In genomic region chr2:74588664-74589063, GRCh38 we compare ENCODE assay signal across 13 cellular contexts. TPM values are rescaled to one million over a fixed set of nuclear protein-coding genes. Genes with fewer than 3 reads are reported as not detected.
DNase-seq lines count a peak whose midpoint lies in the region; ATAC-seq, FAIRE-seq and TF ChIP-seq lines count a peak whose summit lies in the region.
"Had no signal": no experiment of that assay in that cellular context is flagged by ENCODE, and none has a peak within 500 bp of the region (broad histone marks: within the 10 kb centered on the region; RNA-seq: fewer than 3 reads in every experiment).

No MANE protein-coding gene starts in this region.

- TF ChIP-seq POLR2A in HepG2 (IDR thresholded peaks at IDR 0.05; ENCODE audit: insufficient read depth in 1 of 2, low read depth in 2 of 2, low read length in 2 of 2) (no peak), right lobe of liver (IDR thresholded peaks at IDR 0.05) (no peak)

- H2BK5ac ChIP-seq in mesenchymal stem cell (ENCODE audit: low read depth, low read length, poor library complexity, severe bottlenecking), result no peak overlapping the region

- H3K27me3 ChIP-seq in HepG2 (ENCODE audit: control insufficient read depth in 1 of 2, insufficient read depth in 2 of 2, low read length in 2 of 2), result peaks cover 0 to 4% of the 10 kb centered on the region in 2 experiments; a peak in 3 of 5 replicates
- no peaks in the 10 kb centered on the region for H3K27me3 ChIP-seq in right lobe of liver
- H3K27me3 ChIP-seq in mesenchymal stem cell (ENCODE audit: control insufficient read depth in 1 of 2, insufficient read depth in 1 of 2, low read length in 2 of 2), result peaks cover 5 to 29% of the 10 kb centered on the region in 2 experiments
- H3K27me3 ChIP-seq: BLaER1 treated with 17β-estradiol and CSF1 and Interleukin-3, amounts not matched to agents 10 nM and 100 nM had no signal

- in situ Hi-C loops in HepG2 (cut with HindIII; ENCODE audit: extremely low pct_ligation_motif_present, low pct_unique_long_range_greater_than_20kb), result no loop called here

- intact Hi-C loops in HepG2 (cut with micrococcal nuclease; ENCODE audit: unreplicated experiment), result loop anchor here (5.0 kb wide), 1 partner anchor 336 kb away; no protein-coding TSS in a partner anchor
- intact Hi-C loops in right lobe of liver (cut with DNase I), result no loop called here

- H4K8ac ChIP-seq in mesenchymal stem cell (ENCODE audit: low read length), result no peak overlapping the region

- H3K36me3 ChIP-seq in HepG2 (replicated peaks in 1 of 2; ENCODE audit: control insufficient read depth in 1 of 2, insufficient read depth in 2 of 2, low read length in 2 of 2) (no peaks in the 10 kb centered on the region), right lobe of liver (no peaks in the 10 kb centered on the region), mesenchymal stem cell (ENCODE audit: control insufficient read depth in 1 of 2, insufficient read depth in 2 of 2, low read depth in 1 of 2, low read length in 2 of 2) (no peaks in the 10 kb centered on the region)
- H3K36me3 ChIP-seq: BLaER1 treated with 17β-estradiol and CSF1 and Interleukin-3, amounts not matched to agents 10 nM and 100 nM had no signal

- no peak overlapping the region for H3K4me2 ChIP-seq in HepG2 (ENCODE audit: low read depth, low read length)
- no peak overlapping the region for H3K4me2 ChIP-seq in mesenchymal stem cell (ENCODE audit: low read length, poor library complexity, severe bottlenecking)
- H3K4me2 ChIP-seq: BLaER1 treated with 17β-estradiol and CSF1 and Interleukin-3, amounts not matched to agents 10 nM and 100 nM had no signal

- H3K9me3 ChIP-seq in HepG2 (ENCODE audit: low read length), result no peaks in the 10 kb centered on the region
- H3K9me3 ChIP-seq in right lobe of liver, result no peaks in the 10 kb centered on the region
- H3K9me3 ChIP-seq in mesenchymal stem cell (ENCODE audit: control insufficient read depth, low read length), result no peaks in the 10 kb centered on the region
- H3K9me3 ChIP-seq: BLaER1 treated with 17β-estradiol and CSF1 and Interleukin-3, amounts not matched to agents 10 nM and 100 nM had no signal

- H4K20me1 ChIP-seq in HepG2 (ENCODE audit: insufficient read depth, low read length), result no peaks in the 10 kb centered on the region
- H4K20me1 ChIP-seq: BLaER1 treated with 17β-estradiol and CSF1 and Interleukin-3, amounts not matched to agents 10 nM and 100 nM had no signal

- H3K14ac ChIP-seq in mesenchymal stem cell (ENCODE audit: low read length in 2 of 2), result no peak overlapping the region

- no peak overlapping the region for H3K23ac ChIP-seq in mesenchymal stem cell (ENCODE audit: low read length in 2 of 2)

- H3K4me1 ChIP-seq in HepG2 (ENCODE audit: insufficient read depth, low read length) (peaks cover 18% of the 10 kb centered on the region), right lobe of liver (peaks cover 0 to 4% (median 0%) of the 10 kb centered on the region in 4 donors), mesenchymal stem cell (ENCODE audit: control insufficient read depth, insufficient read depth, low read depth, low read length) (peaks cover 2% of the 10 kb centered on the region)

- no peak overlapping the region for H3K18ac ChIP-seq in mesenchymal stem cell (ENCODE audit: low read depth in 1 of 2, low read length in 2 of 2)

- H3K4me3 ChIP-seq in HepG2 (replicated peaks in 1 of 3; ENCODE audit: insufficient read depth in 1 of 3, low read depth in 2 of 3, low read length in 3 of 3) (no peak overlapping the region), right lobe of liver (no peak overlapping the region), mesenchymal stem cell (ENCODE audit: insufficient read depth in 1 of 2, low read depth in 1 of 2, low read length in 2 of 2) (no peak overlapping the region)
- H3K4me3 ChIP-seq: BLaER1 treated with 17β-estradiol and CSF1 and Interleukin-3, amounts not matched to agents 10 nM and 100 nM had no signal

- no peaks in the 10 kb centered on the region for H3K79me2 ChIP-seq in HepG2 (ENCODE audit: insufficient read depth, low read length)

- no TSS peak for BruUV-seq in HepG2 (replicated peaks; lab: Mats Ljungman, UMichigan)

- H3K4ac ChIP-seq in mesenchymal stem cell (ENCODE audit: low read depth in 1 of 2, low read length in 2 of 2), result no peak overlapping the region

- no peak overlapping the region for H2BK15ac ChIP-seq in mesenchymal stem cell (ENCODE audit: low read depth, poor library complexity, severe bottlenecking)

- H2BK12ac ChIP-seq in mesenchymal stem cell (ENCODE audit: low read length in 2 of 2), result no peak overlapping the region

- no peak for DNase-seq in HepG2 (ENCODE audit: low spot score)
- DNase-seq in right lobe of liver, result no peak
- DNase-seq in mesenchymal stem cell, result no peak
- DNase-seq: 8988T; Calu3; CD8-positive, alpha-beta T cell; DMS79 treated with DMSO at 0.1 percent for 48 hours; GF-D8; H9 had no signal

- FAIRE-seq in HepG2 (lab: Jason Lieb, UNC), result no peak
- FAIRE-seq: H1 had no signal

- TF ChIP-seq EP300 in HepG2 (IDR thresholded peaks at IDR 0.05; ENCODE audit: low read depth in 2 of 2, low read length in 2 of 2) (no peak), HepG2 (CRISPR knock-in tag; IDR thresholded peaks at IDR 0.05; ENCODE audit: borderline replicate concordance) (no peak)

- H2BK120ac ChIP-seq in mesenchymal stem cell (ENCODE audit: low read depth, low read length), result no peak overlapping the region

- TF ChIP-seq CTCF in HepG2 (CRISPR knock-in tag; IDR thresholded peaks at IDR 0.05) (no peak), right lobe of liver (IDR thresholded peaks at IDR 0.05) (no peak)

- no peaks in the 10 kb centered on the region for H3K79me1 ChIP-seq in mesenchymal stem cell (replicated peaks; ENCODE audit: low read length, poor library complexity, severe bottlenecking)

- H3K27ac ChIP-seq in HepG2 (ENCODE audit: extremely low read length, insufficient read depth, low read length) (no peak overlapping the region), right lobe of liver (no peak overlapping the region), mesenchymal stem cell (ENCODE audit: low read length, poor library complexity, severe bottlenecking) (no peak overlapping the region)
- H3K27ac ChIP-seq: BLaER1 treated with 17β-estradiol and CSF1 and Interleukin-3, amounts not matched to agents 10 nM and 100 nM had no signal

- POLR2A ChIA-PET in HepG2 (lab: Yijun Ruan, JAX), result no interaction called here

- no peak for TF ChIP-seq RAD21 in HepG2 (CRISPR knock-in tag; IDR thresholded peaks at IDR 0.05)

- ATAC-seq in HepG2 (no peak), right lobe of liver (no peak), GM21737 (IDR thresholded peaks at IDR 0.05; ENCODE audit: unreplicated experiment) (no peak)
- ATAC-seq: CD8-positive, alpha-beta T cell had no signal

- H2AFZ ChIP-seq in HepG2 (ENCODE audit: low read length) (no peak overlapping the region), mesenchymal stem cell (ENCODE audit: low read depth, low read length) (no peak overlapping the region)

- no peak overlapping the region for H3K9ac ChIP-seq in HepG2 (ENCODE audit: insufficient read depth, low read depth, low read length)
- H3K9ac ChIP-seq in mesenchymal stem cell (ENCODE audit: low read length), result peak overlapping the region; percentile 36

- no peak overlapping the region for H4K91ac ChIP-seq in mesenchymal stem cell (ENCODE audit: low read length)

- CTCF ChIA-PET in HepG2 (lab: Yijun Ruan, JAX; ENCODE audit: low intra/inter-chr PET ratio, low total read pairs), result interaction anchor here (0.8 to 1.5 kb wide), 2 partner anchors 82 to 254 kb away, joined by 4 to 6 read pairs; partner anchors contain the start of gene PCGF1

- no peak overlapping the region for H2AK5ac ChIP-seq in mesenchymal stem cell (ENCODE audit: low read length, severe bottlenecking)

- 33% methylated on average over 2 of the region's 2 CpGs for WGBS in HepG2 (ENCODE audit: low lambda C conversion rate)
- WGBS in right lobe of liver (ENCODE audit: insufficient coverage, low coverage, low lambda C conversion rate, missing lambda C conversion rate), result 47% methylated on average over 2 of the region's 2 CpGs
- 80% methylated on average over 1 of the region's 2 CpGs for WGBS in mesenchymal stem cell

RNA-seq across cellular contexts. Expression of gene DOK1, which starts 34.1 kb away (rescaled TPM):
- 0.53 and 0.66 TPM in 2 replicates for total RNA-seq in HepG2 (2016; rRNA removed; fragmentation: Illumina TruSeq; extraction: Trizol)
- 0.20 and 0.26 TPM in 2 replicates for total RNA-seq in HepG2 (2016; cell fraction: cytosol; rRNA removed; fragmentation: Illumina TruSeq; extraction: Trizol; ENCODE audit: low read depth)
- 0.73 and 0.74 TPM in 2 replicates for total RNA-seq in HepG2 (2016; cell fraction: insoluble cytoplasmic fraction; rRNA removed; fragmentation: Illumina TruSeq; extraction: Trizol)
- total RNA-seq in HepG2 (2016; cell fraction: membrane; rRNA removed; fragmentation: Illumina TruSeq; extraction: Trizol), result 0.46 and 0.79 TPM in 2 replicates
- total RNA-seq in HepG2 (2016; cell fraction: nucleus; rRNA removed; fragmentation: Illumina TruSeq; extraction: Trizol), result 0.34 and 0.87 TPM in 2 replicates
- polyA plus RNA-seq in HepG2 (2011; rRNA removed), result 0.74 and 0.84 TPM in 2 replicates
- 0.74 and 0.95 TPM in 2 replicates for polyA plus RNA-seq in HepG2 (2011; cell fraction: cytosol; rRNA removed)
- polyA plus RNA-seq in HepG2 (2011; cell fraction: nucleus; rRNA removed), result 0.97 and 1.7 TPM in 2 replicates
- polyA plus RNA-seq in HepG2 (2012), result 1.3 and 1.6 TPM in 2 replicates
- polyA plus RNA-seq in HepG2 (2016; cell fraction: cytosol; fragmentation: Illumina TruSeq; extraction: Trizol; ENCODE audit: low read depth), result 0.22 and 0.43 TPM in 2 replicates
- 0.35 and 0.96 TPM in 2 replicates for polyA plus RNA-seq in HepG2 (2016; cell fraction: insoluble cytoplasmic fraction; fragmentation: Illumina TruSeq; extraction: Trizol; ENCODE audit: low read depth)
- 0.50 and 0.79 TPM in 2 replicates for polyA plus RNA-seq in HepG2 (2016; cell fraction: membrane; fragmentation: Illumina TruSeq; extraction: Trizol; ENCODE audit: low read depth)
- 0.36 and 0.63 TPM in 2 replicates for polyA plus RNA-seq in HepG2 (2016; cell fraction: nucleus; fragmentation: Illumina TruSeq; extraction: Trizol; ENCODE audit: insufficient read depth, low read depth)
- 1.5 and 3.0 TPM in 2 replicates for polyA minus RNA-seq in HepG2 (2011; rRNA and poly(A)+ RNA removed; ENCODE audit: low replicate concordance)
- polyA minus RNA-seq in HepG2 (2011; cell fraction: cytosol; rRNA and poly(A)+ RNA removed), result 0.40 and 0.62 TPM in 2 replicates
- polyA minus RNA-seq in HepG2 (2011; cell fraction: nucleus; rRNA and poly(A)+ RNA removed), result 0.64 and 1.4 TPM in 2 replicates
- 1 to 10 TPM; 1.9 to 3.7 (median 3.2) TPM for total RNA-seq in right lobe of liver
- 13.9 TPM for polyA plus RNA-seq in mesenchymal stem cell (2013, experiment 1 of 2)
- 14.3 TPM for polyA plus RNA-seq in mesenchymal stem cell (2013, experiment 2 of 2)

RNA-seq across cellular contexts. Expression of gene LOXL3, which starts 34.9 kb away (rescaled TPM):
- 0.39 and 0.55 TPM in 2 replicates for total RNA-seq in HepG2 (2016; rRNA removed; fragmentation: Illumina TruSeq; extraction: Trizol)
- total RNA-seq in HepG2 (2016; cell fraction: cytosol; rRNA removed; fragmentation: Illumina TruSeq; extraction: Trizol; ENCODE audit: low read depth), result not detected in 2 replicates
- total RNA-seq in HepG2 (2016; cell fraction: insoluble cytoplasmic fraction; rRNA removed; fragmentation: Illumina TruSeq; extraction: Trizol), result 0.36 and 0.82 TPM in 2 replicates
- total RNA-seq in HepG2 (2016; cell fraction: membrane; rRNA removed; fragmentation: Illumina TruSeq; extraction: Trizol), result 0.09 and 0.10 TPM in 2 replicates
- total RNA-seq in HepG2 (2016; cell fraction: nucleus; rRNA removed; fragmentation: Illumina TruSeq; extraction: Trizol), result 0.60 and 0.84 TPM in 2 replicates
- 6.5 and 7.2 TPM in 2 replicates for polyA plus RNA-seq in HepG2 (2011; rRNA removed)
- 6.0 and 6.6 TPM in 2 replicates for polyA plus RNA-seq in HepG2 (2011; cell fraction: cytosol; rRNA removed)
- 9.6 and 11.7 TPM in 2 replicates for polyA plus RNA-seq in HepG2 (2011; cell fraction: nucleus; rRNA removed)
- polyA plus RNA-seq in HepG2 (2012), result 4.3 and 13.1 TPM in 2 replicates
- polyA plus RNA-seq in HepG2 (2016; cell fraction: cytosol; fragmentation: Illumina TruSeq; extraction: Trizol; ENCODE audit: low read depth), result 0.19 TPM in 1 of 2 replicates, not detected in the other
- polyA plus RNA-seq in HepG2 (2016; cell fraction: insoluble cytoplasmic fraction; fragmentation: Illumina TruSeq; extraction: Trizol; ENCODE audit: low read depth), result 0.13 and 0.20 TPM in 2 replicates
- polyA plus RNA-seq in HepG2 (2016; cell fraction: membrane; fragmentation: Illumina TruSeq; extraction: Trizol; ENCODE audit: low read depth), result 0.07 and 0.14 TPM in 2 replicates
- 1.2 and 1.6 TPM in 2 replicates for polyA plus RNA-seq in HepG2 (2016; cell fraction: nucleus; fragmentation: Illumina TruSeq; extraction: Trizol; ENCODE audit: insufficient read depth, low read depth)
- polyA minus RNA-seq in HepG2 (2011; rRNA and poly(A)+ RNA removed; ENCODE audit: low replicate concordance), result 0.72 and 6.0 TPM in 2 replicates
- polyA minus RNA-seq in HepG2 (2011; cell fraction: cytosol; rRNA and poly(A)+ RNA removed), result 1.9 and 5.7 TPM in 2 replicates
- polyA minus RNA-seq in HepG2 (2011; cell fraction: nucleus; rRNA and poly(A)+ RNA removed), result 4.0 TPM in 2 replicates
- 1 to 10 TPM in 5 of 6 experiments, under 1 TPM in 1; 0.92 to 3.3 (median 1.8) TPM for total RNA-seq in right lobe of liver
- 11.7 TPM for polyA plus RNA-seq in mesenchymal stem cell (2013, experiment 1 of 2)
- polyA plus RNA-seq in mesenchymal stem cell (2013, experiment 2 of 2), result 11.7 TPM
- total RNA-seq: CD8-positive, alpha-beta T cell had no signal

RNA-seq across cellular contexts. Expression of gene HTRA2, which starts 58.9 kb away (rescaled TPM):
- total RNA-seq in HepG2 (2016; rRNA removed; fragmentation: Illumina TruSeq; extraction: Trizol) (37.0 and 47.7 TPM in 2 replicates), right lobe of liver (10 to 100 TPM; 12.3 to 20.3 (median 15.2) TPM)
- total RNA-seq in HepG2 (2016; cell fraction: cytosol; rRNA removed; fragmentation: Illumina TruSeq; extraction: Trizol; ENCODE audit: low read depth), result 13.0 and 16.0 TPM in 2 replicates
- total RNA-seq in HepG2 (2016; cell fraction: insoluble cytoplasmic fraction; rRNA removed; fragmentation: Illumina TruSeq; extraction: Trizol), result 32.1 and 51.7 TPM in 2 replicates
- 24.9 and 25.2 TPM in 2 replicates for total RNA-seq in HepG2 (2016; cell fraction: membrane; rRNA removed; fragmentation: Illumina TruSeq; extraction: Trizol)
- 34.3 and 38.8 TPM in 2 replicates for total RNA-seq in HepG2 (2016; cell fraction: nucleus; rRNA removed; fragmentation: Illumina TruSeq; extraction: Trizol)
- polyA plus RNA-seq in HepG2 (2011; rRNA removed), result 50.3 and 56.1 TPM in 2 replicates
- polyA plus RNA-seq in HepG2 (2011; cell fraction: cytosol; rRNA removed), result 53.8 and 61.4 TPM in 2 replicates
- 92.9 and 109 TPM in 2 replicates for polyA plus RNA-seq in HepG2 (2011; cell fraction: nucleus; rRNA removed)
- polyA plus RNA-seq in HepG2 (2012), result 40.6 and 45.3 TPM in 2 replicates
- polyA plus RNA-seq in HepG2 (2016; cell fraction: cytosol; fragmentation: Illumina TruSeq; extraction: Trizol; ENCODE audit: low read depth), result 12.6 and 14.4 TPM in 2 replicates
- 35.6 and 37.4 TPM in 2 replicates for polyA plus RNA-seq in HepG2 (2016; cell fraction: insoluble cytoplasmic fraction; fragmentation: Illumina TruSeq; extraction: Trizol; ENCODE audit: low read depth)
- polyA plus RNA-seq in HepG2 (2016; cell fraction: membrane; fragmentation: Illumina TruSeq; extraction: Trizol; ENCODE audit: low read depth), result 20.3 and 20.9 TPM in 2 replicates
- 59.5 and 59.8 TPM in 2 replicates for polyA plus RNA-seq in HepG2 (2016; cell fraction: nucleus; fragmentation: Illumina TruSeq; extraction: Trizol; ENCODE audit: insufficient read depth, low read depth)
- polyA minus RNA-seq in HepG2 (2011; rRNA and poly(A)+ RNA removed; ENCODE audit: low replicate concordance), result 72.4 and 106 TPM in 2 replicates
- 20.8 and 28.5 TPM in 2 replicates for polyA minus RNA-seq in HepG2 (2011; cell fraction: cytosol; rRNA and poly(A)+ RNA removed)
- polyA minus RNA-seq in HepG2 (2011; cell fraction: nucleus; rRNA and poly(A)+ RNA removed), result 35.9 and 51.6 TPM in 2 replicates
- polyA plus RNA-seq in mesenchymal stem cell (2013, experiment 1 of 2), result 21.6 TPM
- 20.7 TPM for polyA plus RNA-seq in mesenchymal stem cell (2013, experiment 2 of 2)

RNA-seq across cellular contexts. Expression of gene AUP1, which starts 59.2 kb away (rescaled TPM):
- total RNA-seq in HepG2 (2016; rRNA removed; fragmentation: Illumina TruSeq; extraction: Trizol) (67.0 and 174 TPM in 2 replicates), right lobe of liver (100 to 1,000 TPM in 1 of 6 experiments, 10 to 100 TPM in 5; 64.6 to 109 (median 80.4) TPM)
- 95.5 and 114 TPM in 2 replicates for total RNA-seq in HepG2 (2016; cell fraction: cytosol; rRNA removed; fragmentation: Illumina TruSeq; extraction: Trizol; ENCODE audit: low read depth)
- total RNA-seq in HepG2 (2016; cell fraction: insoluble cytoplasmic fraction; rRNA removed; fragmentation: Illumina TruSeq; extraction: Trizol), result 65.6 and 181 TPM in 2 replicates
- 120 and 144 TPM in 2 replicates for total RNA-seq in HepG2 (2016; cell fraction: membrane; rRNA removed; fragmentation: Illumina TruSeq; extraction: Trizol)
- 197 and 227 TPM in 2 replicates for total RNA-seq in HepG2 (2016; cell fraction: nucleus; rRNA removed; fragmentation: Illumina TruSeq; extraction: Trizol)
- polyA plus RNA-seq in HepG2 (2011; rRNA removed), result 267 and 291 TPM in 2 replicates
- 214 and 249 TPM in 2 replicates for polyA plus RNA-seq in HepG2 (2011; cell fraction: cytosol; rRNA removed)
- polyA plus RNA-seq in HepG2 (2011; cell fraction: nucleus; rRNA removed), result 1,050 and 1,263 TPM in 2 replicates
- polyA plus RNA-seq in HepG2 (2012), result 138 and 140 TPM in 2 replicates
- polyA plus RNA-seq in HepG2 (2016; cell fraction: cytosol; fragmentation: Illumina TruSeq; extraction: Trizol; ENCODE audit: low read depth), result 118 and 134 TPM in 2 replicates
- polyA plus RNA-seq in HepG2 (2016; cell fraction: insoluble cytoplasmic fraction; fragmentation: Illumina TruSeq; extraction: Trizol; ENCODE audit: low read depth), result 70.3 and 84.7 TPM in 2 replicates
- 127 and 139 TPM in 2 replicates for polyA plus RNA-seq in HepG2 (2016; cell fraction: membrane; fragmentation: Illumina TruSeq; extraction: Trizol; ENCODE audit: low read depth)
- 543 and 555 TPM in 2 replicates for polyA plus RNA-seq in HepG2 (2016; cell fraction: nucleus; fragmentation: Illumina TruSeq; extraction: Trizol; ENCODE audit: insufficient read depth, low read depth)
- 211 and 273 TPM in 2 replicates for polyA minus RNA-seq in HepG2 (2011; rRNA and poly(A)+ RNA removed; ENCODE audit: low replicate concordance)
- polyA minus RNA-seq in HepG2 (2011; cell fraction: cytosol; rRNA and poly(A)+ RNA removed), result 79.8 and 82.9 TPM in 2 replicates
- polyA minus RNA-seq in HepG2 (2011; cell fraction: nucleus; rRNA and poly(A)+ RNA removed), result 199 and 204 TPM in 2 replicates
- 81.1 TPM for polyA plus RNA-seq in mesenchymal stem cell (2013, experiment 1 of 2)
- polyA plus RNA-seq in mesenchymal stem cell (2013, experiment 2 of 2), result 81.5 TPM

RNA-seq across cellular contexts. Expression of gene M1AP, which starts 59.5 kb away (rescaled TPM):
- not detected in 2 replicates for total RNA-seq in HepG2 (2016; rRNA removed; fragmentation: Illumina TruSeq; extraction: Trizol)
- not detected in 2 replicates for total RNA-seq in HepG2 (2016; cell fraction: cytosol; rRNA removed; fragmentation: Illumina TruSeq; extraction: Trizol; ENCODE audit: low read depth)
- not detected in 2 replicates for total RNA-seq in HepG2 (2016; cell fraction: insoluble cytoplasmic fraction; rRNA removed; fragmentation: Illumina TruSeq; extraction: Trizol)
- not detected in 2 replicates for total RNA-seq in HepG2 (2016; cell fraction: membrane; rRNA removed; fragmentation: Illumina TruSeq; extraction: Trizol)
- total RNA-seq in HepG2 (2016; cell fraction: nucleus; rRNA removed; fragmentation: Illumina TruSeq; extraction: Trizol), result not detected in 2 replicates
- 0.16 TPM in 1 of 2 replicates, not detected in the other for polyA plus RNA-seq in HepG2 (2011; rRNA removed)
- polyA plus RNA-seq in HepG2 (2011; cell fraction: cytosol; rRNA removed), result not detected in 2 replicates
- not detected in 2 replicates for polyA plus RNA-seq in HepG2 (2011; cell fraction: nucleus; rRNA removed)
- not detected in 2 replicates for polyA plus RNA-seq in HepG2 (2012)
- not detected in 2 replicates for polyA plus RNA-seq in HepG2 (2016; cell fraction: cytosol; fragmentation: Illumina TruSeq; extraction: Trizol; ENCODE audit: low read depth)
- not detected in 2 replicates for polyA plus RNA-seq in HepG2 (2016; cell fraction: insoluble cytoplasmic fraction; fragmentation: Illumina TruSeq; extraction: Trizol; ENCODE audit: low read depth)
- not detected in 2 replicates for polyA plus RNA-seq in HepG2 (2016; cell fraction: membrane; fragmentation: Illumina TruSeq; extraction: Trizol; ENCODE audit: low read depth)
- not detected in 2 replicates for polyA plus RNA-seq in HepG2 (2016; cell fraction: nucleus; fragmentation: Illumina TruSeq; extraction: Trizol; ENCODE audit: insufficient read depth, low read depth)
- not detected in 2 replicates for polyA minus RNA-seq in HepG2 (2011; rRNA and poly(A)+ RNA removed; ENCODE audit: low replicate concordance)
- polyA minus RNA-seq in HepG2 (2011; cell fraction: cytosol; rRNA and poly(A)+ RNA removed), result not detected in 2 replicates
- polyA minus RNA-seq in HepG2 (2011; cell fraction: nucleus; rRNA and poly(A)+ RNA removed), result not detected in 2 replicates
- total RNA-seq in right lobe of liver, result not detected
- polyA plus RNA-seq in mesenchymal stem cell (2013, experiment 1 of 2), result 0.04 TPM
- polyA plus RNA-seq in mesenchymal stem cell (2013, experiment 2 of 2), result 0.03 TPM
- total RNA-seq: B cell; Calu3; CD8-positive, alpha-beta T cell had no signal
